ENCODE assay signal across 23 cellular contexts in genomic region chr9:126295516-126295915, GRCh38. TPM values are rescaled to one million over a fixed set of nuclear protein-coding genes. Genes with fewer than 3 reads are reported as not detected.
A peak's percentile ranks its signal among the peaks of the same experiment; 100 is the strongest.
DNase-seq lines count a peak whose midpoint lies in the region; ATAC-seq, FAIRE-seq and TF ChIP-seq lines count a peak whose summit lies in the region.
"Had no signal": no experiment of that assay in that cellular context is flagged by ENCODE, and none has a peak within 500 bp of the region (broad histone marks: within the 10 kb centered on the region; RNA-seq: fewer than 3 reads in every experiment).

No MANE protein-coding gene starts in this region.

- H3K4ac ChIP-seq in neuronal stem cell (ENCODE audit: low read length), result no peak overlapping the region

- peak overlapping the region; percentile 15 for H3K14ac ChIP-seq in neuronal stem cell (ENCODE audit: low read length)

- WGBS in neuronal stem cell (ENCODE audit: extremely low coverage in 2 of 2, insufficient read length in 2 of 2, insufficient replicate concordance in 1 of 2), 2 donors, result no CpG with 5 or more reads among the region's 1 CpG

- H4K8ac ChIP-seq in neuronal stem cell (ENCODE audit: low read depth, low read length), result no peak overlapping the region

- peaks cover 7% of the 10 kb centered on the region for H3K4me1 Mint-ChIP-seq in activated CD8-positive, alpha-beta memory T cell treated with anti-CD3 and anti-CD28 coated beads, Interleukin-2, amount 10 ng/mL, durations not matched to agents 7 days and 5 days
- no peaks in the 10 kb centered on the region for H3K4me1 Mint-ChIP-seq in Calu3 (ENCODE audit: low read depth, unreplicated experiment)

- CTCF ChIA-PET in activated CD8-positive, alpha-beta memory T cell treated with anti-CD3 and anti-CD28 coated beads, Interleukin-2, amount 10 ng/mL, durations not matched to agents 7 days and 5 days (lab: Charles Lee), result interaction anchor here (1.1 to 1.5 kb wide), 2 partner anchors 103 to 196 kb away, joined by 3 to 5 read pairs; no protein-coding TSS in a partner anchor
- CTCF ChIA-PET in Calu3 (lab: Charles Lee), result no interaction called here

- H3K27me3 Mint-ChIP-seq in activated CD8-positive, alpha-beta memory T cell treated with anti-CD3 and anti-CD28 coated beads, Interleukin-2, amount 10 ng/mL, durations not matched to agents 7 days and 5 days, result peaks cover 15% of the 10 kb centered on the region
- H3K27me3 Mint-ChIP-seq in Calu3 (ENCODE audit: unreplicated experiment), result peaks cover 57% of the 10 kb centered on the region

- H3K4me3 Mint-ChIP-seq in activated CD8-positive, alpha-beta memory T cell treated with anti-CD3 and anti-CD28 coated beads, Interleukin-2, amount 10 ng/mL, durations not matched to agents 7 days and 5 days, result no peak overlapping the region
- H3K4me3 Mint-ChIP-seq in Calu3 (ENCODE audit: low read depth, unreplicated experiment), result no peak overlapping the region
- H3K4me3 Mint-ChIP-seq: CD4-positive, alpha-beta T cell had no signal

- H3K9me3 ChIP-seq in neuronal stem cell (replicated peaks in 1 of 2; ENCODE audit: control insufficient read depth in 2 of 2, insufficient read depth in 1 of 2, low read depth in 1 of 2, low read length in 2 of 2), result no peaks in the 10 kb centered on the region
- H3K9me3 ChIP-seq: BLaER1, MG63, SJSA1 had no signal

- no peak overlapping the region for H3K9ac ChIP-seq in neuronal stem cell (ENCODE audit: low read depth, low read length, poor library complexity)
- H3K9ac ChIP-seq: BLaER1, GM23248 had no signal

- H3K79me1 ChIP-seq in neuronal stem cell (ENCODE audit: low read depth, low read length), result no peaks in the 10 kb centered on the region

- H3K4me3 ChIP-seq in bronchial epithelial cell (ENCODE audit: low read depth, low read length), result no peak overlapping the region
- H3K4me3 ChIP-seq in neuronal stem cell (ENCODE audit: low read length in 2 of 2), result no peak overlapping the region
- H3K4me3 ChIP-seq: BLaER1, GM23248, MG63, PC-9, SJSA1 had no signal

- intact Hi-C loops in Calu3 (cut with micrococcal nuclease; ENCODE audit: unreplicated experiment), result no loop called here

- H2AK5ac ChIP-seq in neuronal stem cell (ENCODE audit: low read depth, low read length), result peak overlapping the region; percentile 52

- H3K36me3 Mint-ChIP-seq in activated CD8-positive, alpha-beta memory T cell treated with anti-CD3 and anti-CD28 coated beads, Interleukin-2, amount 10 ng/mL, durations not matched to agents 7 days and 5 days, result no peaks in the 10 kb centered on the region
- no peaks in the 10 kb centered on the region for H3K36me3 Mint-ChIP-seq in Calu3 (ENCODE audit: insufficient read depth, unreplicated experiment)

- ATAC-seq in activated CD8-positive, alpha-beta memory T cell treated with anti-CD3 and anti-CD28 coated beads, Interleukin-2, amount 10 ng/mL, durations not matched to agents 7 days and 5 days, result no peak
- ATAC-seq: HepG2 had no signal

- peaks cover 5% of the 10 kb centered on the region for H3K27me3 ChIP-seq in bronchial epithelial cell (ENCODE audit: control insufficient read depth, insufficient read depth, low read length)
- no peaks in the 10 kb centered on the region for H3K27me3 ChIP-seq in neuronal stem cell (ENCODE audit: control insufficient read depth in 3 of 3, insufficient read depth in 3 of 3, low read depth in 1 of 3, low read length in 3 of 3)
- H3K27me3 ChIP-seq: BLaER1, MG63, SJSA1 had no signal

- no peak overlapping the region for H3K18ac ChIP-seq in neuronal stem cell (ENCODE audit: low read length)

- no peak overlapping the region for H4K91ac ChIP-seq in neuronal stem cell (ENCODE audit: low read depth, low read length, poor library complexity)

- no peaks in the 10 kb centered on the region for H3K9me3 Mint-ChIP-seq in activated CD8-positive, alpha-beta memory T cell treated with anti-CD3 and anti-CD28 coated beads, Interleukin-2, amount 10 ng/mL, durations not matched to agents 7 days and 5 days (ENCODE audit: low read depth)
- no peaks in the 10 kb centered on the region for H3K9me3 Mint-ChIP-seq in Calu3 (ENCODE audit: low read depth, unreplicated experiment)
- H3K9me3 Mint-ChIP-seq: CD4-positive, alpha-beta T cell had no signal

- peak; percentile 22 for DNase-seq in activated CD8-positive, alpha-beta memory T cell treated with anti-CD3 and anti-CD28 coated beads, Interleukin-2, amount 10 ng/mL, durations not matched to agents 7 days and 5 days
- DNase-seq in activated CD8-positive, alpha-beta memory T cell treated with anti-CD3 and anti-CD28 coated beads for 24 hours, result no peak
- DNase-seq in bronchial epithelial cell (ENCODE audit: low read depth) (no peak), neuronal stem cell (ENCODE audit: low spot score) (no peak), MV-4-11 (lab: John Stamatoyannopoulos, UW) (no peak), Calu3 (no peak), NCI-H748 (lab: John Stamatoyannopoulos, UW; ENCODE audit: unreplicated experiment) (no peak)
- DNase-seq: CD4-positive, alpha-beta T cell; GM23248; MG63; NCI-H1417 treated with DMSO at 0.1 percent for 48 hours; NCI-H1694 treated with DMSO at 0.1 percent for 48 hours; NCI-H2081; NCI-H2227 treated with DMSO at 0.1 percent for 48 hours; NCI-H69; NK-92 treated with Interleukin-12 subunit alpha and Interleukin-12 subunit beta, amount 100 ng/mL, for 24 hours; Right ventricle myocardium superior had no signal

- H3K4me1 ChIP-seq in neuronal stem cell (ENCODE audit: control insufficient read depth in 2 of 2, insufficient read depth in 1 of 2, low read depth in 1 of 2, low read length in 2 of 2), result no peaks in the 10 kb centered on the region
- H3K4me1 ChIP-seq: SJSA1 had no signal

- TF ChIP-seq CTCF in bronchial epithelial cell (IDR thresholded peaks at IDR 0.05; ENCODE audit: insufficient read depth, low read length, severe bottlenecking), result no peak
- no peak for TF ChIP-seq CTCF in Calu3 (IDR thresholded peaks at IDR 0.05; ENCODE audit: unreplicated experiment)

- H3K27ac ChIP-seq in neuronal stem cell (replicated peaks; ENCODE audit: low read length), result no peak overlapping the region
- H3K27ac ChIP-seq: BLaER1, GM23248, PC-9, SJSA1 had no signal

- H3K23ac ChIP-seq in neuronal stem cell (ENCODE audit: low read depth, low read length, poor library complexity), result no peak overlapping the region

- H3K4me2 ChIP-seq in neuronal stem cell (ENCODE audit: insufficient read depth, low read length, poor library complexity, severe bottlenecking), result no peak overlapping the region
- H3K4me2 ChIP-seq: BLaER1, PC-9 had no signal

- H2BK15ac ChIP-seq in neuronal stem cell (ENCODE audit: low read length), result no peak overlapping the region

- H2AFZ ChIP-seq in neuronal stem cell (ENCODE audit: low read length), result no peak overlapping the region
- H2AFZ ChIP-seq: GM23248, PC-9 had no signal

- H2BK5ac ChIP-seq in neuronal stem cell (ENCODE audit: low read length), result no peak overlapping the region

- H3K27ac Mint-ChIP-seq in activated CD8-positive, alpha-beta memory T cell treated with anti-CD3 and anti-CD28 coated beads, Interleukin-2, amount 10 ng/mL, durations not matched to agents 7 days and 5 days, result no peak overlapping the region
- no peak overlapping the region for H3K27ac Mint-ChIP-seq in Calu3 (ENCODE audit: unreplicated experiment)
- H3K27ac Mint-ChIP-seq: CD4-positive, alpha-beta T cell had no signal

- peak; percentile 81 for FAIRE-seq in bronchial epithelial cell (lab: Jason Lieb, UNC)
- FAIRE-seq: A204.1, G401.6, HepG2 had no signal

- H2BK120ac ChIP-seq in neuronal stem cell (ENCODE audit: low read depth, low read length), result no peak overlapping the region

- BruUV-seq in Calu3 (replicated peaks; lab: Mats Ljungman, UMichigan), result no TSS peak

- no peaks in the 10 kb centered on the region for H3K36me3 ChIP-seq in bronchial epithelial cell (ENCODE audit: control insufficient read depth, insufficient read depth, low read length)
- no peaks in the 10 kb centered on the region for H3K36me3 ChIP-seq in neuronal stem cell (replicated peaks in 1 of 2; ENCODE audit: control insufficient read depth in 2 of 2, insufficient read depth in 2 of 2, low read length in 2 of 2)
- H3K36me3 ChIP-seq: BLaER1, MG63, SJSA1 had no signal

- no peak overlapping the region for H2BK12ac ChIP-seq in neuronal stem cell (ENCODE audit: low read length)

RNA-seq across cellular contexts. Expression of gene MVB12B, which starts 31.1 kb away (rescaled TPM):
- 10 to 100 TPM; 39.2 to 57.0 TPM for total RNA-seq in activated CD8-positive, alpha-beta memory T cell treated with anti-CD3 and anti-CD28 coated beads, Interleukin-2, amount 10 ng/mL, durations not matched to agents 7 days and 5 days
- 0.26 and 0.90 TPM in 2 replicates for total RNA-seq in bronchial epithelial cell
- 17.1 TPM for polyA plus RNA-seq in neuronal stem cell (2013, experiment 1 of 2)
- 17.0 TPM for polyA plus RNA-seq in neuronal stem cell (2013, experiment 2 of 2)
- total RNA-seq in Calu3 (2022), result 4.1 and 4.5 TPM in 2 replicates
